Comparison of ENCODE assay signal across 13 cellular contexts in genomic region chr11:69703711-69704507, GRCh38. TPM values are rescaled to one million over a fixed set of nuclear protein-coding genes. Genes with fewer than 3 reads are reported as not detected.
A peak's percentile ranks its signal among the peaks of the same experiment; 100 is the strongest.
DNase-seq lines count a peak whose midpoint lies in the region; ATAC-seq and TF ChIP-seq lines count a peak whose summit lies in the region.
"Had no signal": no experiment of that assay in that cellular context is flagged by ENCODE, and none has a peak within 500 bp of the region (broad histone marks: within the 10 kb centered on the region; RNA-seq: fewer than 3 reads in every experiment).

TSS of gene FGF19 (minus strand) at chr11:69704022. CDS start at chr11:69703876, 146 bp downstream.

- H3K36me3 ChIP-seq in HUES6 (ENCODE audit: control insufficient read depth, insufficient read depth, low read length), result peaks cover 8% of the 10 kb centered on the region
- H3K36me3 ChIP-seq in neural cell (ENCODE audit: insufficient read depth, low read length), result no peaks in the 10 kb centered on the region
- H3K36me3 ChIP-seq: brain microvascular endothelial cell had no signal

- H3K9me2 ChIP-seq in neural cell (ENCODE audit: insufficient read depth, low read length), result no peaks in the 10 kb centered on the region

- in situ Hi-C loops in KBM-7 (cut with MboI; ENCODE audit: low pct_unique_long_range_greater_than_20kb, low sequenced_read_pairs), result loop anchor here (25.0 kb wide), 2 partner anchors 183 to 483 kb away; no protein-coding TSS in a partner anchor

- POLR2A ChIA-PET in activated CD4-positive, alpha-beta memory T cell treated with anti-CD3 and anti-CD28 coated beads, Interleukin-2, amount 10 ng/mL, durations not matched to agents 7 days and 5 days (lab: Charles Lee), result no interaction called here

- H3K27me3 ChIP-seq in HUES6 (ENCODE audit: control insufficient read depth, insufficient read depth, low read length) (peaks cover 33% of the 10 kb centered on the region), neural cell (ENCODE audit: insufficient read depth, low read depth, low read length) (peaks cover 26% of the 10 kb centered on the region)

- H3K27me3 Mint-ChIP-seq in chondrocyte (ENCODE audit: low read depth), result peaks cover 28% of the 10 kb centered on the region
- H3K27me3 Mint-ChIP-seq in activated CD4-positive, alpha-beta memory T cell treated with anti-CD3 and anti-CD28 coated beads, Interleukin-2, amount 10 ng/mL, durations not matched to agents 7 days and 5 days, result peaks cover 56% of the 10 kb centered on the region

- no peaks in the 10 kb centered on the region for H3K9me3 Mint-ChIP-seq in chondrocyte (ENCODE audit: low read depth)
- no peaks in the 10 kb centered on the region for H3K9me3 Mint-ChIP-seq in activated CD4-positive, alpha-beta memory T cell treated with anti-CD3 and anti-CD28 coated beads, Interleukin-2, amount 10 ng/mL, durations not matched to agents 7 days and 5 days

- peak within 1 kb of the TSS; percentile 61 for H3K27ac Mint-ChIP-seq in chondrocyte (ENCODE audit: unreplicated experiment)
- no peak within 1 kb of the TSS for H3K27ac Mint-ChIP-seq in activated CD4-positive, alpha-beta memory T cell treated with anti-CD3 and anti-CD28 coated beads, Interleukin-2, amount 10 ng/mL, durations not matched to agents 7 days and 5 days

- H3F3A ChIP-seq in neural cell (ENCODE audit: insufficient read depth, low read length, poor library complexity, severe bottlenecking), result no peaks in the 10 kb centered on the region

- ATAC-seq in HG03025 (IDR thresholded peaks at IDR 0.05; ENCODE audit: low FRiP score, unreplicated experiment), result no peak
- ATAC-seq: sciatic nerve had no signal

- DNase-seq in Daoy (ENCODE audit: low read depth) (peak; percentile 23), chondrocyte (ENCODE audit: low spot score) (no peak), KBM-7 (no peak), NCI-H524 (lab: John Stamatoyannopoulos, UW) (no peak)
- DNase-seq in activated CD4-positive, alpha-beta memory T cell treated with anti-CD3 and anti-CD28 coated beads, Interleukin-2, amount 10 ng/mL, durations not matched to agents 7 days and 5 days, result no peak
- DNase-seq: brain microvascular endothelial cell; stimulated activated naive CD4-positive, alpha-beta T cell treated with Interleukin-2 at 50 U/mL for 16 hours had no signal

- peaks cover 20% of the 10 kb centered on the region for H3K4me1 Mint-ChIP-seq in chondrocyte (ENCODE audit: low read depth)
- peaks cover 6% of the 10 kb centered on the region for H3K4me1 Mint-ChIP-seq in activated CD4-positive, alpha-beta memory T cell treated with anti-CD3 and anti-CD28 coated beads, Interleukin-2, amount 10 ng/mL, durations not matched to agents 7 days and 5 days

- no peak for TF ChIP-seq EP300 in neural cell (conservative IDR thresholded peaks at IDR 0.05; ENCODE audit: poor library complexity, severe bottlenecking)

- H3K9ac ChIP-seq in HUES6 (ENCODE audit: low read length), result peak within 1 kb of the TSS; percentile 92
- peak within 1 kb of the TSS; percentile 63 for H3K9ac ChIP-seq in neural cell (ENCODE audit: low read length)

- peak within 1 kb of the TSS; percentile 80 for H3K4me3 ChIP-seq in HUES6 (ENCODE audit: low read depth, low read length)
- peak within 1 kb of the TSS; percentile 62 for H3K4me3 ChIP-seq in neural cell (ENCODE audit: low read length)

- CTCF ChIA-PET in activated CD4-positive, alpha-beta memory T cell treated with anti-CD3 and anti-CD28 coated beads, Interleukin-2, amount 10 ng/mL, durations not matched to agents 7 days and 5 days (lab: Charles Lee), result no interaction called here

- no peak within 1 kb of the TSS for H3K4me2 ChIP-seq in neural cell (ENCODE audit: low read length)

- H3K4me1 ChIP-seq in HUES6 (ENCODE audit: control insufficient read depth, insufficient read depth, low read length), result peaks cover 55% of the 10 kb centered on the region

- TF ChIP-seq CTCF in chondrocyte (IDR thresholded peaks at IDR 0.05), result no peak
- TF ChIP-seq CTCF in neural cell (IDR thresholded peaks at IDR 0.05; ENCODE audit: poor library complexity, severe bottlenecking), result no peak

- H3K27ac ChIP-seq in HUES6 (ENCODE audit: low read depth, low read length), result peak within 1 kb of the TSS; percentile 97; the same call in 1 of the 2 replicates
- H3K27ac ChIP-seq in neural cell (ENCODE audit: low read length), result peak within 1 kb of the TSS; percentile 70
- H3K27ac ChIP-seq: brain microvascular endothelial cell, HL-60 had no signal

- no peaks in the 10 kb centered on the region for H4K20me1 ChIP-seq in neural cell (ENCODE audit: insufficient read depth)

- TF ChIP-seq RAD21 in neural cell (conservative IDR thresholded peaks at IDR 0.05), result no peak

- peak within 1 kb of the TSS; percentile 60 for H2AFZ ChIP-seq in neural cell (ENCODE audit: low read depth, low read length)

- no peaks in the 10 kb centered on the region for H3K36me3 Mint-ChIP-seq in chondrocyte (ENCODE audit: low read depth)
- no peaks in the 10 kb centered on the region for H3K36me3 Mint-ChIP-seq in activated CD4-positive, alpha-beta memory T cell treated with anti-CD3 and anti-CD28 coated beads, Interleukin-2, amount 10 ng/mL, durations not matched to agents 7 days and 5 days (ENCODE audit: low read depth)

- H3K9me3 ChIP-seq in HUES6 (ENCODE audit: control insufficient read depth, insufficient read depth, low read depth, low read length) (no peaks in the 10 kb centered on the region), neural cell (ENCODE audit: low read length) (no peaks in the 10 kb centered on the region)

- peaks cover 32% of the 10 kb centered on the region for H3K79me2 ChIP-seq in neural cell (replicated peaks; ENCODE audit: insufficient read depth, low read length)

- H3K4me3 Mint-ChIP-seq in chondrocyte (ENCODE audit: unreplicated experiment), result peak within 1 kb of the TSS; percentile 66
- no peak within 1 kb of the TSS for H3K4me3 Mint-ChIP-seq in activated CD4-positive, alpha-beta memory T cell treated with anti-CD3 and anti-CD28 coated beads, Interleukin-2, amount 10 ng/mL, durations not matched to agents 7 days and 5 days

TF ChIP-seq in neural cell, 6 proteins besides CTCF, POLR2A, EP300 and RAD21:
- no peak for TF ChIP-seq REST (IDR thresholded peaks at IDR 0.05; ENCODE audit: borderline replicate concordance)
- no peak for TF ChIP-seq SMC3 (conservative IDR thresholded peaks at IDR 0.05; ENCODE audit: poor library complexity)
- TF ChIP-seq EZH2 (IDR thresholded peaks at IDR 0.05; ENCODE audit: borderline replicate concordance, insufficient read depth, low read length, poor library complexity, severe bottlenecking), result no peak
- TF ChIP-seq POLR2AphosphoS5 (IDR thresholded peaks at IDR 0.05), result no peak
- no peak for TF ChIP-seq TAF1 (IDR thresholded peaks at IDR 0.05; ENCODE audit: low read depth)
- TF ChIP-seq MXI1 (conservative IDR thresholded peaks at IDR 0.05; ENCODE audit: poor library complexity, severe bottlenecking), result no peak
TF ChIP-seq in neural cell: peak in this region for 0.

RNA-seq across cellular contexts. Expression of gene FGF19, which starts in this region (rescaled TPM):
- not detected in 2 replicates for total RNA-seq in Daoy (2014; rRNA removed; shearing (Covaris generic))
- total RNA-seq in chondrocyte, result not detected in 3 replicates
- 4.6 and 6.2 TPM in 2 replicates for polyA plus RNA-seq in neural cell
- polyA minus RNA-seq in neural cell, result 7.8 and 8.5 TPM in 2 replicates
- total RNA-seq in activated CD4-positive, alpha-beta memory T cell treated with anti-CD3 and anti-CD28 coated beads, Interleukin-2, amount 10 ng/mL, durations not matched to agents 7 days and 5 days, result not detected
- total RNA-seq: glomerular endothelial cell, sciatic nerve had no signal

Comparison
In these comparisons a context has a peak if more than half of its experiments do, and no peak if none do; other contexts are left out.
1. Peak in DNase-seq in Daoy; RNA of the gene not detected or under 1 TPM.